26 cellular contexts compared by ENCODE assay signal in the genomic region with DNA sequence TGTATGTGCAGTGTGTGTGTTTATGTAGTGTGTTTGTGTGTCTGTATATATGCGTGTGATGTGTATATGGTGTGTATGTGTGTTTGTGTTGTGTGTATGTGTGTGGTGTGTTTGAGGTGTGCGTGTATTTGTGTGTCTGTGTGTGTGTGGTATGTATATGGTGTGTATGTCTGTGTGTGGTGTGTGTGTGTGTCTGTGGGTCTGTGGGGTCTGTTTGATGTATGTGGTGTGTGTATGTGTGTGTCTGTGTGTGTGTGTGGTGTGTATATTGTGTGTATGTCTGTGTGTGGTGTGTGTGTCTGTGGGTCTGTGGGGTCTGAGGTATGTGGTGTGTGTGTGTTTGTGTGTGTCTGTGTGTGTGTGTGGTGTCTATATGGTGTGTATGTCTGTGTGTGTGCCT. TPM values are rescaled to one million over a fixed set of nuclear protein-coding genes. Genes with fewer than 3 reads are reported as not detected.
DNase-seq lines count a peak whose midpoint lies in the region; ATAC-seq, FAIRE-seq and TF ChIP-seq lines count a peak whose summit lies in the region.
"Had no signal": no experiment of that assay in that cellular context is flagged by ENCODE, and none has a peak within 500 bp of the region (broad histone marks: within the 10 kb centered on the region; RNA-seq: fewer than 3 reads in every experiment).

No MANE protein-coding gene starts in this region.

- H2AFZ ChIP-seq in neural progenitor cell (replicated peaks): no peak overlapping the region

- no peak overlapping the region for H3K4me2 ChIP-seq in neural progenitor cell
- H3K4me2 ChIP-seq: SK-N-SH had no signal

- H3F3A ChIP-seq in neural progenitor cell (ENCODE audit: low read depth): peaks cover 22% of the 10 kb centered on the region

- no peaks in the 10 kb centered on the region for H3K27me3 ChIP-seq in neural progenitor cell
- H3K27me3 ChIP-seq in tibial artery: peaks cover 0 to 60% of the 10 kb centered on the region in 2 donors
- H3K27me3 ChIP-seq: BE2C, MG63 had no signal

- no peaks in the 10 kb centered on the region for H3K79me2 ChIP-seq in neural progenitor cell (ENCODE audit: low read depth)

- no peak for DNase-seq in activated naive CD4-positive, alpha-beta T cell treated with anti-CD3 and anti-CD28 coated beads, Interleukin-2, amount 50 U/mL, for 72 hours (ENCODE audit: low spot score in 2 of 2)
- DNase-seq in neural progenitor cell (ENCODE audit: low spot score) (no peak), frontal cortex (ENCODE audit: low spot score in 2 of 2) (no peak), tibial artery (no peak)
- DNase-seq in T-helper 2 cell treated with Interferon-gamma antibody and Interleukin-4, amounts not matched to agents 5 μg/mL and 100 μg/mL, for 36 hours (ENCODE audit: low spot score): no peak
- DNase-seq: 8988T; ACHN; CD8-positive, alpha-beta memory T cell; DMS 273 treated with DMSO at 0.1 percent for 48 hours; GF-D8; GOT3; KG1; MG63; NCI-H446 treated with DMSO at 0.1 percent for 48 hours; NCI-H82; NK-92 treated with Interleukin-12 subunit alpha and Interleukin-12 subunit beta, amount 100 ng/mL, for 24 hours; RPMI8226; SK-N-SH had no signal

- H3K27ac Mint-ChIP-seq in activated naive CD4-positive, alpha-beta T cell treated with anti-CD3 and anti-CD28 coated beads, Interleukin-2, amount 50 U/mL, for 24 hours: peak overlapping the region; percentile 0
- no peak overlapping the region for H3K27ac Mint-ChIP-seq in activated naive CD4-positive, alpha-beta T cell treated with anti-CD3 and anti-CD28 coated beads, Interleukin-2, amount 50 U/mL, for 72 hours
- peak overlapping the region; percentile 36 to 93 (median 58) for H3K27ac Mint-ChIP-seq in brain
- peak overlapping the region; percentile 47 for H3K27ac Mint-ChIP-seq in neural progenitor cell
- no peak overlapping the region for H3K27ac Mint-ChIP-seq in T-helper 2 cell treated with Interferon-gamma antibody and Interleukin-4, amounts not matched to agents 5 μg/mL and 100 μg/mL, for 36 hours
- H3K27ac Mint-ChIP-seq: CD14-positive monocyte had no signal

- no peak for ATAC-seq in activated naive CD4-positive, alpha-beta T cell treated with anti-CD3 and anti-CD28 coated beads, Interleukin-2, amount 50 U/mL, for 72 hours
- ATAC-seq: HCT116 had no signal

- intact Hi-C loops in tibial artery (cut with DNase I; ENCODE audit: low total_unique reads): no loop called here

- FAIRE-seq in frontal cortex (lab: Jason Lieb, UNC): no peak
- FAIRE-seq: GM12891 had no signal

- H3K4me3 Mint-ChIP-seq in activated naive CD4-positive, alpha-beta T cell treated with anti-CD3 and anti-CD28 coated beads, Interleukin-2, amount 50 U/mL, for 24 hours: no peak overlapping the region
- H3K4me3 Mint-ChIP-seq in brain (peak overlapping the region in 1 of 5 experiments; percentile 57), neural progenitor cell (peak overlapping the region; percentile 24)
- H3K4me3 Mint-ChIP-seq in T-helper 2 cell treated with Interferon-gamma antibody and Interleukin-4, amounts not matched to agents 5 μg/mL and 100 μg/mL, for 36 hours: no peak overlapping the region
- H3K4me3 Mint-ChIP-seq: CD14-positive monocyte; CD8-positive, alpha-beta memory T cell had no signal

- H3K4me1 ChIP-seq in HEK293 (ENCODE audit: control insufficient read depth, insufficient read depth, low read length) (no peaks in the 10 kb centered on the region), neural progenitor cell (peaks cover 38% of the 10 kb centered on the region), tibial artery (no peaks in the 10 kb centered on the region)

- TF ChIP-seq CTCF in HEK293 (tag by site-specific recombination; IDR thresholded peaks at IDR 0.05): no peak
- TF ChIP-seq CTCF in brain (conservative IDR thresholded peaks at IDR 0.05): no peak
- TF ChIP-seq CTCF in neural progenitor cell (IDR thresholded peaks at IDR 0.05): no peak
- no peak for TF ChIP-seq CTCF in tibial artery (IDR thresholded peaks at IDR 0.05)

- no peaks in the 10 kb centered on the region for H3K36me3 Mint-ChIP-seq in activated naive CD4-positive, alpha-beta T cell treated with anti-CD3 and anti-CD28 coated beads, Interleukin-2, amount 50 U/mL, for 24 hours
- no peaks in the 10 kb centered on the region for H3K36me3 Mint-ChIP-seq in activated naive CD4-positive, alpha-beta T cell treated with anti-CD3 and anti-CD28 coated beads, Interleukin-2, amount 50 U/mL, for 72 hours
- H3K36me3 Mint-ChIP-seq in brain (no peaks in the 10 kb centered on the region), neural progenitor cell (no peaks in the 10 kb centered on the region)
- H3K36me3 Mint-ChIP-seq in T-helper 2 cell treated with Interferon-gamma antibody and Interleukin-4, amounts not matched to agents 5 μg/mL and 100 μg/mL, for 36 hours (ENCODE audit: low read depth): no peaks in the 10 kb centered on the region
- H3K36me3 Mint-ChIP-seq: CD14-positive monocyte; CD8-positive, alpha-beta memory T cell had no signal

- H3K4me1 Mint-ChIP-seq in activated naive CD4-positive, alpha-beta T cell treated with anti-CD3 and anti-CD28 coated beads, Interleukin-2, amount 50 U/mL, for 24 hours: no peaks in the 10 kb centered on the region
- peaks cover 65% of the 10 kb centered on the region for H3K4me1 Mint-ChIP-seq in brain
- H3K4me1 Mint-ChIP-seq in neural progenitor cell: peaks cover 54% of the 10 kb centered on the region
- H3K4me1 Mint-ChIP-seq in T-helper 2 cell treated with Interferon-gamma antibody and Interleukin-4, amounts not matched to agents 5 μg/mL and 100 μg/mL, for 36 hours (ENCODE audit: low read depth): no peaks in the 10 kb centered on the region
- H3K4me1 Mint-ChIP-seq: CD14-positive monocyte; CD8-positive, alpha-beta memory T cell had no signal

- H4K20me1 ChIP-seq in neural progenitor cell (ENCODE audit: low read depth): no peaks in the 10 kb centered on the region

- no peak overlapping the region for H3K9ac ChIP-seq in neural progenitor cell
- H3K9ac ChIP-seq: SK-N-SH had no signal

- H3K9me3 ChIP-seq in HEK293 (ENCODE audit: control insufficient read depth, insufficient read depth, low read depth, low read length) (no peaks in the 10 kb centered on the region), neural progenitor cell (ENCODE audit: low read depth) (no peaks in the 10 kb centered on the region), tibial artery (no peaks in the 10 kb centered on the region)
- H3K9me3 ChIP-seq: BE2C, MG63, SK-N-SH had no signal

- H3K27ac ChIP-seq in HEK293 (ENCODE audit: extremely low read depth, low read depth, low read length) (no peak overlapping the region), neural progenitor cell (no peak overlapping the region), tibial artery (no peak overlapping the region)

- H3K36me3 ChIP-seq in HEK293 (ENCODE audit: control insufficient read depth in 2 of 2, insufficient read depth in 1 of 2, low read length in 2 of 2): no peaks in the 10 kb centered on the region
- H3K36me3 ChIP-seq in neural progenitor cell: no peaks in the 10 kb centered on the region
- H3K36me3 ChIP-seq in tibial artery: no peaks in the 10 kb centered on the region
- H3K36me3 ChIP-seq: BE2C, MG63 had no signal

- CTCF ChIA-PET in HEK293 (lab: Yijun Ruan, JAX): no interaction called here

- H3K4me3 ChIP-seq in HEK293 (ENCODE audit: low read depth, low read length) (no peak overlapping the region), neural progenitor cell (no peak overlapping the region), tibial artery (no peak overlapping the region)
- H3K4me3 ChIP-seq: MG63 had no signal

- POLR2A ChIA-PET in HEK293 (lab: Yijun Ruan, JAX): no interaction called here

- H3K27me3 Mint-ChIP-seq in activated naive CD4-positive, alpha-beta T cell treated with anti-CD3 and anti-CD28 coated beads, Interleukin-2, amount 50 U/mL, for 24 hours: no peaks in the 10 kb centered on the region
- H3K27me3 Mint-ChIP-seq in brain (peaks cover 6% of the 10 kb centered on the region), neural progenitor cell (ENCODE audit: insufficient read depth, low read depth) (peaks cover 28% of the 10 kb centered on the region)
- no peaks in the 10 kb centered on the region for H3K27me3 Mint-ChIP-seq in T-helper 2 cell treated with Interferon-gamma antibody and Interleukin-4, amounts not matched to agents 5 μg/mL and 100 μg/mL, for 36 hours (ENCODE audit: low read depth)

- H3K9me3 Mint-ChIP-seq in activated naive CD4-positive, alpha-beta T cell treated with anti-CD3 and anti-CD28 coated beads, Interleukin-2, amount 50 U/mL, for 24 hours: no peaks in the 10 kb centered on the region
- no peaks in the 10 kb centered on the region for H3K9me3 Mint-ChIP-seq in activated naive CD4-positive, alpha-beta T cell treated with anti-CD3 and anti-CD28 coated beads, Interleukin-2, amount 50 U/mL, for 72 hours
- H3K9me3 Mint-ChIP-seq in brain: peaks cover 0 to 8% (median 0%) of the 10 kb centered on the region in 5 experiments
- H3K9me3 Mint-ChIP-seq in neural progenitor cell: peaks cover 2% of the 10 kb centered on the region
- H3K9me3 Mint-ChIP-seq in T-helper 2 cell treated with Interferon-gamma antibody and Interleukin-4, amounts not matched to agents 5 μg/mL and 100 μg/mL, for 36 hours: no peaks in the 10 kb centered on the region
- H3K9me3 Mint-ChIP-seq: CD8-positive, alpha-beta memory T cell had no signal

TF ChIP-seq in HEK293, 187 proteins besides CTCF, POLR2A, EP300 and RAD21 (continues in another document):
- 0 out of 2 replicates have a peak, but pooled peaks have one; percentile 27 for TF ChIP-seq ZSCAN23 (tag by site-specific recombination; IDR thresholded peaks at IDR 0.05)

RNA-seq across cellular contexts. Expression of gene MYT1, which starts 10.8 kb away (rescaled TPM):
- total RNA-seq in activated naive CD4-positive, alpha-beta T cell treated with anti-CD3 and anti-CD28 coated beads, Interleukin-2, amount 50 U/mL, for 72 hours: under 1 TPM in 1 of 2 donors, not detected in 1; 0.16 TPM
- 46.0 TPM for polyA plus RNA-seq in brain (ENCODE audit: insufficient read depth, low read depth, low replicate concordance)
- 1.2 and 1.5 TPM in 2 replicates for total RNA-seq in neural progenitor cell (ENCODE audit: low replicate concordance)
- 6.9 TPM for total RNA-seq in frontal cortex
- polyA plus RNA-seq: CD14-positive monocyte; CD8-positive, alpha-beta memory T cell had no signal

RNA-seq across cellular contexts. Expression of gene NPBWR2, which starts 46.0 kb away (rescaled TPM):
- not detected for total RNA-seq in activated naive CD4-positive, alpha-beta T cell treated with anti-CD3 and anti-CD28 coated beads, Interleukin-2, amount 50 U/mL, for 72 hours
- polyA plus RNA-seq in brain (ENCODE audit: insufficient read depth, low read depth, low replicate concordance): not detected
- total RNA-seq in neural progenitor cell (ENCODE audit: low replicate concordance) (not detected in 2 replicates), frontal cortex (0.41 TPM)
- total RNA-seq: CD8-positive, alpha-beta memory T cell; HT-29 had no signal
- polyA plus RNA-seq: CD14-positive monocyte; CD8-positive, alpha-beta memory T cell; SK-N-SH had no signal

Comparison
In these comparisons a context has a peak if more than half of its experiments do, and no peak if none do; other contexts are left out.
1. H3K27ac Mint-ChIP-seq: peak in activated naive CD4-positive, alpha-beta T cell treated with anti-CD3 and anti-CD28 coated beads, Interleukin-2, amount 50 U/mL, for 24 hours (single experiment), brain (5 of 5) and neural progenitor cell (single experiment); none in activated naive CD4-positive, alpha-beta T cell treated with anti-CD3 and anti-CD28 coated beads, Interleukin-2, amount 50 U/mL, for 72 hours (0 of 2) and T-helper 2 cell treated with Interferon-gamma antibody and Interleukin-4, amounts not matched to agents 5 μg/mL and 100 μg/mL, for 36 hours (single experiment).